In genomic region chr1:31282426-31282825, GRCh38 we compare ENCODE assay signal across 1 cellular context. TPM values are rescaled to one million over a fixed set of nuclear protein-coding genes. Genes with fewer than 3 reads are reported as not detected.
"Had no signal": no experiment of that assay in that cellular context is flagged by ENCODE, and none has a peak within 500 bp of the region (broad histone marks: within the 10 kb centered on the region; RNA-seq: fewer than 3 reads in every experiment).

No MANE protein-coding gene starts in this region.

RNA-seq across cellular contexts. Expression of gene NKAIN1, which starts 42.7 kb away (rescaled TPM):
- total RNA-seq: GM12878 had no signal
- polyA plus RNA-seq: GM12878 had no signal
